ENCODE assay signal across 17 cellular contexts in genomic region chr21:25191141-25191540, GRCh38.
DNase-seq lines count a peak whose midpoint lies in the region; ATAC-seq and TF ChIP-seq lines count a peak whose summit lies in the region.
"Had no signal": no experiment of that assay in that cellular context is flagged by ENCODE, and none has a peak within 500 bp of the region (broad histone marks: within the 10 kb centered on the region; RNA-seq: fewer than 3 reads in every experiment).

No MANE protein-coding gene starts in this region.

- no peaks in the 10 kb centered on the region for H3K4me1 ChIP-seq in Peyer's patch
- H3K4me1 ChIP-seq: upper lobe of left lung had no signal

- no peak for TF ChIP-seq POLR2A in Peyer's patch (IDR thresholded peaks at IDR 0.05)

- H3K27me3 Mint-ChIP-seq in activated CD4-positive, alpha-beta memory T cell treated with anti-CD3 and anti-CD28 coated beads for 36 hours, result no peaks in the 10 kb centered on the region
- H3K27me3 Mint-ChIP-seq in activated CD4-positive, alpha-beta memory T cell treated with anti-CD3 and anti-CD28 coated beads, Interleukin-2, amount 10 ng/mL, durations not matched to agents 7 days and 5 days, result no peaks in the 10 kb centered on the region

- CTCF ChIA-PET in activated CD4-positive, alpha-beta memory T cell treated with anti-CD3 and anti-CD28 coated beads for 36 hours (lab: Charles Lee), result no interaction called here
- CTCF ChIA-PET in activated CD4-positive, alpha-beta memory T cell treated with anti-CD3 and anti-CD28 coated beads, Interleukin-2, amount 10 ng/mL, durations not matched to agents 7 days and 5 days (lab: Charles Lee), result no interaction called here

- H3K36me3 ChIP-seq in Peyer's patch, result no peaks in the 10 kb centered on the region
- H3K36me3 ChIP-seq: neutrophil, upper lobe of left lung had no signal

- TF ChIP-seq CTCF in Peyer's patch (IDR thresholded peaks at IDR 0.05), result no peak

- no peak overlapping the region for H3K27ac ChIP-seq in Peyer's patch
- H3K27ac ChIP-seq: 22Rv1, neutrophil, upper lobe of left lung had no signal

- H3K27me3 ChIP-seq in Peyer's patch, result no peaks in the 10 kb centered on the region
- H3K27me3 ChIP-seq: neutrophil, upper lobe of left lung had no signal

- no peak overlapping the region for H3K27ac Mint-ChIP-seq in activated CD4-positive, alpha-beta memory T cell treated with anti-CD3 and anti-CD28 coated beads for 36 hours
- no peak overlapping the region for H3K27ac Mint-ChIP-seq in activated CD4-positive, alpha-beta memory T cell treated with anti-CD3 and anti-CD28 coated beads, Interleukin-2, amount 10 ng/mL, durations not matched to agents 7 days and 5 days

- no peaks in the 10 kb centered on the region for H3K9me3 Mint-ChIP-seq in activated CD4-positive, alpha-beta memory T cell treated with anti-CD3 and anti-CD28 coated beads for 36 hours
- no peaks in the 10 kb centered on the region for H3K9me3 Mint-ChIP-seq in activated CD4-positive, alpha-beta memory T cell treated with anti-CD3 and anti-CD28 coated beads, Interleukin-2, amount 10 ng/mL, durations not matched to agents 7 days and 5 days

- DNase-seq in A172 (ENCODE audit: low spot score) (peak; percentile 27), Peyer's patch (no peak)
- DNase-seq in activated CD4-positive, CD25-positive, alpha-beta regulatory T cell treated with anti-CD3 and anti-CD28 coated beads, Interleukin-2, amount 50 U/mL, for 72 hours, result no peak
- no peak for DNase-seq in activated CD4-positive, alpha-beta memory T cell treated with anti-CD3 and anti-CD28 coated beads for 36 hours
- DNase-seq in activated CD4-positive, alpha-beta memory T cell treated with anti-CD3 and anti-CD28 coated beads, Interleukin-2, amount 10 ng/mL, durations not matched to agents 7 days and 5 days, result no peak
- DNase-seq: COR-L47, mammary epithelial cell, NCI-H1417 treated with DMSO at 0.1 percent for 48 hours, NCI-H524 treated with DMSO at 0.1 percent for 48 hours, upper lobe of left lung had no signal

- no peaks in the 10 kb centered on the region for H3K9me3 ChIP-seq in Peyer's patch
- H3K9me3 ChIP-seq: neutrophil, upper lobe of left lung had no signal

- H3K4me3 ChIP-seq in Peyer's patch, result no peak overlapping the region
- H3K4me3 ChIP-seq: smooth muscle cell, upper lobe of left lung had no signal

- no peak overlapping the region for H3K4me3 Mint-ChIP-seq in activated CD4-positive, alpha-beta memory T cell treated with anti-CD3 and anti-CD28 coated beads for 36 hours
- no peak overlapping the region for H3K4me3 Mint-ChIP-seq in activated CD4-positive, alpha-beta memory T cell treated with anti-CD3 and anti-CD28 coated beads, Interleukin-2, amount 10 ng/mL, durations not matched to agents 7 days and 5 days

- intact Hi-C loops in activated CD4-positive, alpha-beta memory T cell treated with anti-CD3 and anti-CD28 coated beads for 36 hours (cut with micrococcal nuclease), result no loop called here

- peak; percentile 61 for ATAC-seq in GM18909 (IDR thresholded peaks at IDR 0.05; ENCODE audit: poor library complexity, unreplicated experiment)
- ATAC-seq in GM21825 (IDR thresholded peaks at IDR 0.05; ENCODE audit: unreplicated experiment), result peak; percentile 51
- peak; percentile 56 for ATAC-seq in HG03354 (IDR thresholded peaks at IDR 0.05; ENCODE audit: poor library complexity, severe bottlenecking, unreplicated experiment)
- ATAC-seq: HCT116 had no signal

- H3K4me1 Mint-ChIP-seq in activated CD4-positive, alpha-beta memory T cell treated with anti-CD3 and anti-CD28 coated beads for 36 hours (ENCODE audit: low read depth), result no peaks in the 10 kb centered on the region
- H3K4me1 Mint-ChIP-seq in activated CD4-positive, alpha-beta memory T cell treated with anti-CD3 and anti-CD28 coated beads, Interleukin-2, amount 10 ng/mL, durations not matched to agents 7 days and 5 days, result no peaks in the 10 kb centered on the region

- H3K36me3 Mint-ChIP-seq in activated CD4-positive, alpha-beta memory T cell treated with anti-CD3 and anti-CD28 coated beads for 36 hours, result no peaks in the 10 kb centered on the region
- H3K36me3 Mint-ChIP-seq in activated CD4-positive, alpha-beta memory T cell treated with anti-CD3 and anti-CD28 coated beads, Interleukin-2, amount 10 ng/mL, durations not matched to agents 7 days and 5 days (ENCODE audit: low read depth), result no peaks in the 10 kb centered on the region

- POLR2A ChIA-PET in activated CD4-positive, alpha-beta memory T cell treated with anti-CD3 and anti-CD28 coated beads for 36 hours (lab: Charles Lee), result no interaction called here
- POLR2A ChIA-PET in activated CD4-positive, alpha-beta memory T cell treated with anti-CD3 and anti-CD28 coated beads, Interleukin-2, amount 10 ng/mL, durations not matched to agents 7 days and 5 days (lab: Charles Lee), result no interaction called here
